In genomic region chr4:108141213-108142045, GRCh38 we compare ENCODE assay signal across 12 cellular contexts. TPM values are rescaled to one million over a fixed set of nuclear protein-coding genes. Genes with fewer than 3 reads are reported as not detected.
A peak's percentile ranks its signal among the peaks of the same experiment; 100 is the strongest.
DNase-seq lines count a peak whose midpoint lies in the region; ATAC-seq and FAIRE-seq lines count a peak whose summit lies in the region.
"Had no signal": no experiment of that assay in that cellular context is flagged by ENCODE, and none has a peak within 500 bp of the region (broad histone marks: within the 10 kb centered on the region; RNA-seq: fewer than 3 reads in every experiment).

No MANE protein-coding gene starts in this region.

- no peaks in the 10 kb centered on the region for H3K27me3 ChIP-seq in thymus (ENCODE audit: control insufficient read depth, insufficient read depth)

- intact Hi-C loops in Right ventricle myocardium superior (cut with DNase I), result no loop called here

- peak overlapping the region; percentile 73 for H3K27ac ChIP-seq in thymus (ENCODE audit: low read depth)
- H3K27ac ChIP-seq: C4-2B had no signal

- no peak for ATAC-seq in activated naive CD8-positive, alpha-beta T cell treated with anti-CD3 and anti-CD28 coated beads, Interleukin-2, amount 10 ng/mL, durations not matched to agents 7 days and 5 days (ENCODE audit: low read depth)
- ATAC-seq in Right ventricle myocardium superior (ENCODE audit: poor library complexity), result no peak
- ATAC-seq: left ventricle myocardium superior had no signal

- peak overlapping the region; percentile 89 for H3K27ac Mint-ChIP-seq in activated naive CD8-positive, alpha-beta T cell treated with anti-CD3 and anti-CD28 coated beads, Interleukin-2, amount 10 ng/mL, durations not matched to agents 7 days and 5 days

- H3K36me3 ChIP-seq in thymus (ENCODE audit: control insufficient read depth, insufficient read depth), result peaks cover 38% of the 10 kb centered on the region

- H3K4me1 ChIP-seq in thymus (ENCODE audit: control insufficient read depth, insufficient read depth, low read length), result peaks cover 27% of the 10 kb centered on the region

- H3K9me3 Mint-ChIP-seq in activated naive CD8-positive, alpha-beta T cell treated with anti-CD3 and anti-CD28 coated beads, Interleukin-2, amount 10 ng/mL, durations not matched to agents 7 days and 5 days, result no peaks in the 10 kb centered on the region

- peaks cover 74% of the 10 kb centered on the region for H3K4me1 Mint-ChIP-seq in activated naive CD8-positive, alpha-beta T cell treated with anti-CD3 and anti-CD28 coated beads, Interleukin-2, amount 10 ng/mL, durations not matched to agents 7 days and 5 days

- 84% methylated on average over 12 of the region's 12 CpGs for WGBS in thymus

- POLR2A ChIA-PET in activated naive CD8-positive, alpha-beta T cell treated with anti-CD3 and anti-CD28 coated beads, Interleukin-2, amount 10 ng/mL, durations not matched to agents 7 days and 5 days (lab: Charles Lee), result interaction anchor here (1.4 to 1.6 kb wide), 5 partner anchors 16 to 47 kb away, joined by 3 to 9 read pairs (median 3); no protein-coding TSS in a partner anchor

- H3K9me3 ChIP-seq in thymus (ENCODE audit: control insufficient read depth), result no peaks in the 10 kb centered on the region

- peaks cover 28% of the 10 kb centered on the region for H3K36me3 Mint-ChIP-seq in activated naive CD8-positive, alpha-beta T cell treated with anti-CD3 and anti-CD28 coated beads, Interleukin-2, amount 10 ng/mL, durations not matched to agents 7 days and 5 days

- no peak for FAIRE-seq in GM19239 (lab: Jason Lieb, UNC)
- FAIRE-seq: frontal cortex had no signal

- DNase-seq in stimulated activated CD4-positive, alpha-beta T cell treated with anti-CD3 and anti-CD28 coated beads, Interleukin-15, amount 100 ng/mL, for 24 hours, result peak; percentile 55
- no peak for DNase-seq in stimulated activated CD4-positive, alpha-beta T cell treated with anti-CD3 and anti-CD28 coated beads, Interleukin-4, amount 100 ng/mL, for 24 hours
- peak; percentile 95 for DNase-seq in NCI-H1930 (lab: John Stamatoyannopoulos, UW)
- DNase-seq in activated naive CD8-positive, alpha-beta T cell treated with anti-CD3 and anti-CD28 coated beads, Interleukin-2, amount 10 ng/mL, durations not matched to agents 7 days and 5 days, result peak; percentile 29
- no peak for DNase-seq in GM19239 (ENCODE audit: insufficient read length, low spot score)
- no peak for DNase-seq in Ammon's horn (ENCODE audit: low spot score)
- no peak for DNase-seq in Right ventricle myocardium superior
- DNase-seq: left ventricle myocardium superior, NCI-H446 had no signal

- H3K4me3 ChIP-seq in thymus (ENCODE audit: low read length), result peak overlapping the region; percentile 14

- peak overlapping the region; percentile 83 for H3K4me3 Mint-ChIP-seq in activated naive CD8-positive, alpha-beta T cell treated with anti-CD3 and anti-CD28 coated beads, Interleukin-2, amount 10 ng/mL, durations not matched to agents 7 days and 5 days

- H3K27me3 Mint-ChIP-seq in activated naive CD8-positive, alpha-beta T cell treated with anti-CD3 and anti-CD28 coated beads, Interleukin-2, amount 10 ng/mL, durations not matched to agents 7 days and 5 days, result no peaks in the 10 kb centered on the region

RNA-seq across cellular contexts. Expression of gene LEF1, which starts 27.3 kb away (rescaled TPM):
- 100 to 1,000 TPM; 281 to 309 TPM for total RNA-seq in activated naive CD8-positive, alpha-beta T cell treated with anti-CD3 and anti-CD28 coated beads, Interleukin-2, amount 10 ng/mL, durations not matched to agents 7 days and 5 days
- polyA plus RNA-seq in thymus, result 536 TPM
- 0.51 TPM for total RNA-seq in Right ventricle myocardium superior

Comparison
In these comparisons a context has a peak if more than half of its experiments do, and no peak if none do; other contexts are left out.
1. DNase-seq: peak in stimulated activated CD4-positive, alpha-beta T cell treated with anti-CD3 and anti-CD28 coated beads, Interleukin-15, amount 100 ng/mL, for 24 hours (single experiment), NCI-H1930 (2 of 2) and activated naive CD8-positive, alpha-beta T cell treated with anti-CD3 and anti-CD28 coated beads, Interleukin-2, amount 10 ng/mL, durations not matched to agents 7 days and 5 days (single experiment); none in stimulated activated CD4-positive, alpha-beta T cell treated with anti-CD3 and anti-CD28 coated beads, Interleukin-4, amount 100 ng/mL, for 24 hours (single experiment), GM19239 (single experiment), Ammon's horn (single experiment) and Right ventricle myocardium superior (single experiment).
2. RNA of gene LEF1, which starts 27.3 kb away (total RNA-seq): 281 to 309 TPM in activated naive CD8-positive, alpha-beta T cell treated with anti-CD3 and anti-CD28 coated beads, Interleukin-2, amount 10 ng/mL, durations not matched to agents 7 days and 5 days; 0.51 TPM in Right ventricle myocardium superior (single experiment); every median in the first group is over 100 times any median in the second.